ENCODE assay signal across 24 cellular contexts in the genomic region with DNA sequence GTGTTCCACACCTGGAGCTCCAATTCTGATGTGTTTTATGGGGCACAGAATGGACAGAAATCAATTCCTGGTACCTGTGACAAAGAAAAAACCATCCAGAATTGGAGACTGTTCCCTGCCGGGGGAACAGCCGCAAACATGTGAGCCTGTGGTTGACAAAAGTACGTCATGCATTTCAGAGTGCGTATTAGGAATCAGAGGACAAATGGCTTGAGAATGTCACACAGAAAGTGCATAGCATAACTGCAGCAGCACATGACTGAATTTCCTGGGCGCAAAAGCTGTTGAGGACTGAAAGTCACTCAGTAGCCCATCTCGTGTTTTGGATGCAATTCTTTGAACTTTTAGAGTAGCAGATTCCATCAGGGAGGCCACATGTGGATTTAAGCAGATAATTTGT.
DNase-seq lines count a peak whose midpoint lies in the region; TF ChIP-seq lines count a peak whose summit lies in the region.
"Had no signal": no experiment of that assay in that cellular context is flagged by ENCODE, and none has a peak within 500 bp of the region (broad histone marks: within the 10 kb centered on the region; RNA-seq: fewer than 3 reads in every experiment).

No MANE protein-coding gene starts in this region.

- intact Hi-C loops in colonic mucosa (cut with DNase I), result no loop called here

- no peak overlapping the region for H4K12ac ChIP-seq in trophoblast cell (ENCODE audit: low read depth, low read length)

- peaks cover 27% of the 10 kb centered on the region for H3K4me1 ChIP-seq in HEK293 (ENCODE audit: control insufficient read depth, insufficient read depth, low read length)
- peaks cover 18 to 23% of the 10 kb centered on the region in 2 experiments for H3K4me1 ChIP-seq in trophoblast cell (ENCODE audit: control insufficient read depth in 1 of 2, insufficient read depth in 2 of 2, low read length in 2 of 2)
- no peaks in the 10 kb centered on the region for H3K4me1 ChIP-seq in colonic mucosa

- peaks cover 16% of the 10 kb centered on the region for H3K79me2 ChIP-seq in trophoblast cell (ENCODE audit: control insufficient read depth, insufficient read depth, low read length, poor library complexity)

- H3K4me2 ChIP-seq in trophoblast cell (ENCODE audit: low read length), result no peak overlapping the region

- H2AFZ ChIP-seq in trophoblast cell (ENCODE audit: insufficient read depth, low read length, poor library complexity), result no peak overlapping the region

- POLR2A ChIA-PET in HEK293 (lab: Yijun Ruan, JAX), result no interaction called here

- H4K8ac ChIP-seq in trophoblast cell (ENCODE audit: low read depth, low read length), result no peak overlapping the region

- peak overlapping the region; percentile 86 for H3K18ac ChIP-seq in trophoblast cell (ENCODE audit: low read length)

- H2AK5ac ChIP-seq in trophoblast cell (ENCODE audit: low read length), result no peak overlapping the region

- H2BK120ac ChIP-seq in trophoblast cell (ENCODE audit: insufficient read depth, low read length, poor library complexity), result no peak overlapping the region

- H3K9ac ChIP-seq in trophoblast cell (ENCODE audit: low read length), result no peak overlapping the region
- H3K9ac ChIP-seq in colonic mucosa (ENCODE audit: low read depth in 2 of 2, low read length in 2 of 2), result no peak overlapping the region

- peaks cover 6% of the 10 kb centered on the region for H3K79me1 ChIP-seq in trophoblast cell (ENCODE audit: low read length)

- H3K4ac ChIP-seq in trophoblast cell (ENCODE audit: low read depth, low read length), result peak overlapping the region; percentile 71

- H3K27ac ChIP-seq in HEK293 (ENCODE audit: extremely low read depth, low read depth, low read length), result no peak overlapping the region
- H3K27ac ChIP-seq in brain microvascular endothelial cell, result peak overlapping the region; percentile 59
- no peak overlapping the region for H3K27ac ChIP-seq in trophoblast cell (ENCODE audit: low read depth, low read length)
- no peak overlapping the region for H3K27ac ChIP-seq in colonic mucosa
- H3K27ac ChIP-seq: transverse colon had no signal

- in situ Hi-C loops in brain microvascular endothelial cell (cut with HindIII; ENCODE audit: low pct_ligation_motif_present, low sequenced_read_pairs), result no loop called here

- WGBS in trophoblast cell (ENCODE audit: extremely low coverage, insufficient coverage, insufficient read length), result no CpG with 5 or more reads among the region's 6 CpGs

- H3K36me3 ChIP-seq in HEK293 (ENCODE audit: control insufficient read depth in 2 of 2, insufficient read depth in 1 of 2, low read length in 2 of 2), result no peaks in the 10 kb centered on the region
- H3K36me3 ChIP-seq in brain microvascular endothelial cell (replicated peaks), result peaks cover 7% of the 10 kb centered on the region
- H3K36me3 ChIP-seq in trophoblast cell (ENCODE audit: control insufficient read depth in 1 of 2, insufficient read depth in 2 of 2, low read length in 2 of 2), result peaks cover 0 to 2% of the 10 kb centered on the region in 2 experiments
- H3K36me3 ChIP-seq in colonic mucosa, result no peaks in the 10 kb centered on the region
- H3K36me3 ChIP-seq: HAP-1, transverse colon had no signal

- CTCF ChIA-PET in HEK293 (lab: Yijun Ruan, JAX), result interaction anchor here (1.0 kb wide), 1 partner anchor 42 kb away, joined by 5 read pairs; no protein-coding TSS in a partner anchor

- no peaks in the 10 kb centered on the region for H3K27me3 ChIP-seq in brain microvascular endothelial cell (replicated peaks)
- H3K27me3 ChIP-seq in trophoblast cell (ENCODE audit: insufficient read depth, low read length), result no peaks in the 10 kb centered on the region
- no peaks in the 10 kb centered on the region for H3K27me3 ChIP-seq in colonic mucosa
- H3K27me3 ChIP-seq: body of pancreas, transverse colon had no signal

- no peak overlapping the region for H2BK12ac ChIP-seq in trophoblast cell (ENCODE audit: low read length)

- H2BK5ac ChIP-seq in trophoblast cell (ENCODE audit: low read depth, low read length, poor library complexity), result no peak overlapping the region

- DNase-seq in NCI-H2107 (lab: John Stamatoyannopoulos, UW), result peak; percentile 44
- peak; percentile 47 for DNase-seq in brain microvascular endothelial cell
- peak; percentile 40 to 76 for DNase-seq in trophoblast cell
- no peak for DNase-seq in colonic mucosa
- DNase-seq in dermis blood vessel endothelial cell, result no peak
- no peak for DNase-seq in NCI-H2227 treated with DMSO at 0.1 percent for 48 hours (lab: John Stamatoyannopoulos, UW)
- no peak for DNase-seq in NCI-H774 (lab: John Stamatoyannopoulos, UW)
- DNase-seq: activated CD4-positive, alpha-beta T cell treated with anti-CD3 and anti-CD28 coated beads for 36 hours; activated CD8-positive, alpha-beta T cell treated with anti-CD3 and anti-CD28 coated beads for 36 hours; activated naive CD4-positive, alpha-beta T cell treated with anti-CD3 and anti-CD28 coated beads for 36 hours; body of pancreas; cerebellar nuclear complex; hypothalamus; KBM-7; left colon; MM.1S; NCI-H1436; NCI-H2081 treated with DMSO at 0.1 percent for 48 hours; NCI-H446; OCI-M1; SHP77; transverse colon had no signal

- no peak overlapping the region for H3K14ac ChIP-seq in trophoblast cell (ENCODE audit: low read length)

- no peaks in the 10 kb centered on the region for H3K9me3 ChIP-seq in HEK293 (ENCODE audit: control insufficient read depth, insufficient read depth, low read depth, low read length)
- H3K9me3 ChIP-seq in trophoblast cell (ENCODE audit: insufficient read depth, low read depth, low read length), result no peaks in the 10 kb centered on the region
- no peaks in the 10 kb centered on the region for H3K9me3 ChIP-seq in colonic mucosa
- H3K9me3 ChIP-seq: body of pancreas, HAP-1, transverse colon had no signal

- H3K4me3 ChIP-seq in HEK293 (ENCODE audit: low read depth, low read length), result no peak overlapping the region
- no peak overlapping the region for H3K4me3 ChIP-seq in brain microvascular endothelial cell (ENCODE audit: low read depth, low read length)
- no peak overlapping the region for H3K4me3 ChIP-seq in trophoblast cell (ENCODE audit: low read depth, low read length)
- H3K4me3 ChIP-seq in colonic mucosa, result no peak overlapping the region
- H3K4me3 ChIP-seq: body of pancreas, HAP-1, transverse colon had no signal

- no peak overlapping the region for H3K23ac ChIP-seq in trophoblast cell (ENCODE audit: low read length)

- TF ChIP-seq CTCF in HEK293 (tag by site-specific recombination; IDR thresholded peaks at IDR 0.05), result no peak
- no peak for TF ChIP-seq CTCF in brain microvascular endothelial cell (IDR thresholded peaks at IDR 0.05; ENCODE audit: low read depth, low read length, missing control alignments)
- no peak for TF ChIP-seq CTCF in colonic mucosa (IDR thresholded peaks at IDR 0.05)

- no peak overlapping the region for H4K91ac ChIP-seq in trophoblast cell (ENCODE audit: low read depth, low read length)

TF ChIP-seq in HEK293, 187 proteins besides CTCF, POLR2A, EP300 and RAD21:
- TF ChIP-seq, protein P1, sequence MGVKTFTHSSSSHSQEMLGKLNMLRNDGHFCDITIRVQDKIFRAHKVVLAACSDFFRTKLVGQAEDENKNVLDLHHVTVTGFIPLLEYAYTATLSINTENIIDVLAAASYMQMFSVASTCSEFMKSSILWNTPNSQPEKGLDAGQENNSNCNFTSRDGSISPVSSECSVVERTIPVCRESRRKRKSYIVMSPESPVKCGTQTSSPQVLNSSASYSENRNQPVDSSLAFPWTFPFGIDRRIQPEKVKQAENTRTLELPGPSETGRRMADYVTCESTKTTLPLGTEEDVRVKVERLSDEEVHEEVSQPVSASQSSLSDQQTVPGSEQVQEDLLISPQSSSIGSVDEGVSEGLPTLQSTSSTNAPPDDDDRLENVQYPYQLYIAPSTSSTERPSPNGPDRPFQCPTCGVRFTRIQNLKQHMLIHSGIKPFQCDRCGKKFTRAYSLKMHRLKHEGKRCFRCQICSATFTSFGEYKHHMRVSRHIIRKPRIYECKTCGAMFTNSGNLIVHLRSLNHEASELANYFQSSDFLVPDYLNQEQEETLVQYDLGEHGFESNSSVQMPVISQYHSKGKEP (tag by site-specific recombination; IDR thresholded peaks at IDR 0.05), result peak; percentile 35; the same call in 1 of the 2 replicates
- TF ChIP-seq ZNF548 (tag by site-specific recombination; IDR thresholded peaks at IDR 0.05), result no peak

Comparison
In these comparisons a context has a peak if more than half of its experiments do, and no peak if none do; other contexts are left out.
1. DNase-seq: peak in NCI-H2107 (single experiment), brain microvascular endothelial cell (single experiment) and trophoblast cell (2 of 2); none in colonic mucosa (single experiment), dermis blood vessel endothelial cell (single experiment), NCI-H2227 treated with DMSO at 0.1 percent for 48 hours (single experiment) and NCI-H774 (single experiment).